10 cellular contexts compared by ENCODE assay signal in the genomic region with DNA sequence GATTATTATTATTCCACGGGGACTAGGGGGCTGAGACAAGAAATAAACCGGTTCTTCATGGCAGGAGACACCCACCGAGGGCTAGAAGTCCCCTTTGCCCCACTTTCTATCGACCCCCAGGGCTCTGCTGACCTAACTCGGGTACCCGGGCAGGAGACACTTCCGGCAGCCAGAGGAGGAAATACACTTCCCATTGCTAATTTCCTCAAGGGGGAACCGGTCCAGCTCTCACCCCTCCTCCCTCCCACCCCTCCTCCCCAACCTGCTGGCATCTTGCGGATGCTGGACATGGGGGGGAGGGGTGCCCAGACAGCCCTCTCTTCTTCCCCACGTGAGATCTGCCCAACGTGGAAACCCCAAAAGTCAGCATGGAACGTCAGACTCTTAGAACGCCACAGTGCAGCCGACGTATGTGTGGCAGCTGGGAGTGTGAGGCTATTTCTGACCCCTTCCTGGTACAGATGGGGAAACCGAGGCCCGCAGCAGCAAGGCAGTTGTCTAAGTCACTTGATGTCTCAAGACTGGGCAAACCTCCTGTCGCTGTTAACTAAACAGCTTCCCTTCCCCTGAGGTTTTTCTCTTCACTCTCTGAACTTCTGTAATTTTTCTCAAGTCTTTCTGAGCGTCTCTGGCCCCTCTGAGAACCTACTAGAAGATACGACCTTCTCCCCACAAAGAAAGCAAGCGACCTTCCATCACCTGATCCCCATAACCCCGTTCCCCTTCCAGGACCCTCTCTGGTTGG. TPM values are rescaled to one million over a fixed set of nuclear protein-coding genes. Genes with fewer than 3 reads are reported as not detected.
DNase-seq lines count a peak whose midpoint lies in the region; ATAC-seq, FAIRE-seq and TF ChIP-seq lines count a peak whose summit lies in the region.
"Had no signal": no experiment of that assay in that cellular context is flagged by ENCODE, and none has a peak within 500 bp of the region (broad histone marks: within the 10 kb centered on the region; RNA-seq: fewer than 3 reads in every experiment).

No MANE protein-coding gene starts in this region.

- ATAC-seq in activated CD8-positive, alpha-beta memory T cell treated with anti-CD3 and anti-CD28 coated beads, Interleukin-2, amount 10 ng/mL, durations not matched to agents 7 days and 5 days, result no peak
- no peak for ATAC-seq in HG03432 (IDR thresholded peaks at IDR 0.05; ENCODE audit: unreplicated experiment)

- H3K9me3 Mint-ChIP-seq in activated CD8-positive, alpha-beta memory T cell treated with anti-CD3 and anti-CD28 coated beads, Interleukin-2, amount 10 ng/mL, durations not matched to agents 7 days and 5 days (ENCODE audit: low read depth), result no peaks in the 10 kb centered on the region
- H3K9me3 Mint-ChIP-seq: central memory CD8-positive, alpha-beta T cell had no signal

- H3K36me3 ChIP-seq in iPS-20b (ENCODE audit: insufficient read depth, low read depth, low read length), result no peaks in the 10 kb centered on the region

- peaks cover 11% of the 10 kb centered on the region; the same call in 1 of the 2 replicates for H3K4me1 ChIP-seq in iPS-20b (ENCODE audit: insufficient read depth, low read length)

- H3K4me3 Mint-ChIP-seq in activated CD8-positive, alpha-beta memory T cell treated with anti-CD3 and anti-CD28 coated beads, Interleukin-2, amount 10 ng/mL, durations not matched to agents 7 days and 5 days, result peak overlapping the region; percentile 48
- H3K4me3 Mint-ChIP-seq: central memory CD8-positive, alpha-beta T cell had no signal

- peaks cover 80% of the 10 kb centered on the region for H3K27me3 ChIP-seq in iPS-20b (ENCODE audit: insufficient read depth, low read length)

- no peaks in the 10 kb centered on the region for H3K9me3 ChIP-seq in iPS-20b (ENCODE audit: insufficient read depth, low read depth, low read length)

- peaks cover 29% of the 10 kb centered on the region for H3K4me1 Mint-ChIP-seq in activated CD8-positive, alpha-beta memory T cell treated with anti-CD3 and anti-CD28 coated beads, Interleukin-2, amount 10 ng/mL, durations not matched to agents 7 days and 5 days

- H3K27me3 Mint-ChIP-seq in activated CD8-positive, alpha-beta memory T cell treated with anti-CD3 and anti-CD28 coated beads, Interleukin-2, amount 10 ng/mL, durations not matched to agents 7 days and 5 days, result peaks cover 80% of the 10 kb centered on the region

- H3K9ac ChIP-seq in iPS-20b (ENCODE audit: low read depth, low read length), result peak overlapping the region; percentile 8; the same call in 1 of the 2 replicates

- H3K27ac Mint-ChIP-seq in activated CD8-positive, alpha-beta memory T cell treated with anti-CD3 and anti-CD28 coated beads, Interleukin-2, amount 10 ng/mL, durations not matched to agents 7 days and 5 days, result no peak overlapping the region
- H3K27ac Mint-ChIP-seq: progenitor cell of endocrine pancreas had no signal

- H3K36me3 Mint-ChIP-seq in activated CD8-positive, alpha-beta memory T cell treated with anti-CD3 and anti-CD28 coated beads, Interleukin-2, amount 10 ng/mL, durations not matched to agents 7 days and 5 days, result peaks cover 5% of the 10 kb centered on the region

- no peak for DNase-seq in activated CD8-positive, alpha-beta memory T cell treated with anti-CD3 and anti-CD28 coated beads, Interleukin-2, amount 10 ng/mL, durations not matched to agents 7 days and 5 days
- no peak for DNase-seq in activated CD8-positive, alpha-beta memory T cell treated with anti-CD3 and anti-CD28 coated beads, Interleukin-2, amount 50 U/mL, for 48 hours
- DNase-seq in stimulated activated CD8-positive, alpha-beta memory T cell treated with anti-CD3 and anti-CD28 coated beads, Interleukin-4, amount 100 ng/mL, for 48 hours, result no peak
- DNase-seq in D721Med (ENCODE audit: insufficient read length, low spot score), result no peak

- no peak for FAIRE-seq in D721Med (lab: Jason Lieb, UNC)

- CTCF ChIA-PET in activated CD8-positive, alpha-beta memory T cell treated with anti-CD3 and anti-CD28 coated beads, Interleukin-2, amount 10 ng/mL, durations not matched to agents 7 days and 5 days (lab: Charles Lee), result interaction anchor here (1.0 to 1.7 kb wide), 5 partner anchors 8 to 171 kb away, joined by 3 to 10 read pairs (median 3); partner anchors contain the start of gene SIX5

- H3K27ac ChIP-seq in VCaP (peak overlapping the region; percentile 23; the same call in 1 of the 2 replicates), iPS-20b (ENCODE audit: low read length) (no peak overlapping the region), temporal lobe (ENCODE audit: low read depth, low read length) (peak overlapping the region; percentile 72)

- peak overlapping the region; percentile 70 for H3K4me3 ChIP-seq in iPS-20b (ENCODE audit: low read length)

- TF ChIP-seq CTCF in VCaP (conservative IDR thresholded peaks at IDR 0.05) (no peak), D721Med (IDR thresholded peaks at IDR 0.05; ENCODE audit: insufficient read depth, missing control alignments) (no peak)

RNA-seq across cellular contexts. Expression of gene GPR4, which starts 3.6 kb away (rescaled TPM):
- total RNA-seq in activated CD8-positive, alpha-beta memory T cell treated with anti-CD3 and anti-CD28 coated beads, Interleukin-2, amount 10 ng/mL, durations not matched to agents 7 days and 5 days, result not detected
- total RNA-seq in temporal lobe, result 0.25 TPM
- total RNA-seq: progenitor cell of endocrine pancreas had no signal

RNA-seq across cellular contexts. Expression of gene OPA3, which starts 13.8 kb away (rescaled TPM):
- 10 to 100 TPM; 13.4 to 16.7 TPM for total RNA-seq in activated CD8-positive, alpha-beta memory T cell treated with anti-CD3 and anti-CD28 coated beads, Interleukin-2, amount 10 ng/mL, durations not matched to agents 7 days and 5 days
- total RNA-seq in temporal lobe, result 1.2 TPM

RNA-seq across cellular contexts. Expression of gene EML2, which starts 40.8 kb away (rescaled TPM):
- 100 to 1,000 TPM; 122 to 128 TPM for total RNA-seq in activated CD8-positive, alpha-beta memory T cell treated with anti-CD3 and anti-CD28 coated beads, Interleukin-2, amount 10 ng/mL, durations not matched to agents 7 days and 5 days
- total RNA-seq in temporal lobe, result 13.0 TPM
